In the genomic region with DNA sequence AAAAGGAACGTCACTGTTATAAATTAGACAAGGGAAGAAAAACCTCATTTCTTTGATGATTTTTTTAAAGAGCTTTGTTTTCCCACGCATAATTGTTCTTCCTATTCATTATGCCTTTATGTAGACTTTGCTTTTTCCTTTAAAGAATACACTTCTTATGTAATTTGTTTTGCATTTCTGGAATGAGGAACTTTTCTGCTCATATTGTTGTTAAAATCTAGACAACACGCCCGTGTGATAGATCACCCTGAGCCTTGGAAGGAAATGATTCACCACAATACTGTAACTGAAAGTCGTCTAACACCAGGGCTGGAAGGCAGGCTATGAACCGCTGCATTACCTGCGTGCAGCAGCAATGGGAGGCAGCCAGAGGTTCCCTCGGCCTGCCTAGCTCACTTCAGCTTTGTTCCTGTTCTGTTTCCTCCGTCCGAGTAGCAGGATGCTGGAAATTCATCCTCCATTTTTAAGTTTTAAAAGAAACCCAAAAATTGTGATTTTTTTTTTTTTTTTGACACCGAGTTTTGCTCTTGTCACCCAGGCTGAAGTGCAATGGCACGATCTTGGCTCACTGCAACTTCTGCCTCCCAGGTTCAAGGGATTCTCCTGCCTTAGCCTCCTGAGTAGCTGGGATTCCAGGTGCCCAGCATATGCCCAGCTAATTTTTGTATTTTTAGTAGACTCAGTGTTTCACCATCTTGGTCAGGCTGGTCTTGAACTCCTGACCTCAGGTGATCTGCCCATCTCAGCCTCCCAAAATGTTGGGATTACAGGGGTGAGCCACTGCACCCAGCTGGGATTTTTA, we compare ENCODE assay signal across 1 cellular context.
TF ChIP-seq lines count a peak whose summit lies in the region.

No MANE protein-coding gene starts in this region.

TF ChIP-seq in HepG2, 621 proteins besides CTCF, POLR2A, EP300 and RAD21 (continued from another document and continues in another):
- TF ChIP-seq STAG1 (CRISPR knock-in tag; IDR thresholded peaks at IDR 0.05) (no peak), SUZ12 (IDR thresholded peaks at IDR 0.05; ENCODE audit: low read depth, low read length) (no peak), ESRRA (CRISPR knock-in tag; IDR thresholded peaks at IDR 0.05; ENCODE audit: low read depth) (no peak), MXI1 (IDR thresholded peaks at IDR 0.05; ENCODE audit: borderline replicate concordance, low read depth, low read length) (no peak), ZNF672 (CRISPR knock-in tag; IDR thresholded peaks at IDR 0.05) (no peak), ZNF431 (CRISPR knock-in tag; IDR thresholded peaks at IDR 0.05; ENCODE audit: borderline replicate concordance, low read depth) (no peak), SAP130 (CRISPR knock-in tag; IDR thresholded peaks at IDR 0.05; ENCODE audit: low read depth) (no peak; the same call in 1 of the 2 replicates), TARDBP (CRISPR knock-in tag; IDR thresholded peaks at IDR 0.05) (no peak; the same call in 1 of the 2 replicates), GPN1 (CRISPR knock-in tag; IDR thresholded peaks at IDR 0.05; ENCODE audit: borderline replicate concordance) (no peak), ZNF878 (CRISPR knock-in tag; IDR thresholded peaks at IDR 0.05) (no peak), NFIC (IDR thresholded peaks at IDR 0.05; ENCODE audit: low read length) (no peak; the same call in 1 of the 2 replicates), CREM (IDR thresholded peaks at IDR 0.05) (peak; percentile 9), CREM (CRISPR knock-in tag; IDR thresholded peaks at IDR 0.05) (no peak), HHEX (CRISPR knock-in tag; IDR thresholded peaks at IDR 0.05) (no peak), SALL1 (CRISPR knock-in tag; IDR thresholded peaks at IDR 0.05) (no peak), HOXA3 (CRISPR knock-in tag; IDR thresholded peaks at IDR 0.05) (0 out of 2 replicates have a peak, but pooled peaks have one; percentile 36), ZFP62 (CRISPR knock-in tag; IDR thresholded peaks at IDR 0.05) (no peak), ZSCAN21 (CRISPR knock-in tag; IDR thresholded peaks at IDR 0.05; ENCODE audit: borderline replicate concordance) (peak; percentile 72; the same call in 1 of the 2 replicates), FOXA3 (CRISPR knock-in tag; IDR thresholded peaks at IDR 0.05) (no peak; the same call in 1 of the 2 replicates), ZFP41 (CRISPR knock-in tag; IDR thresholded peaks at IDR 0.05; ENCODE audit: borderline replicate concordance) (peak; percentile 55; the same call in 1 of the 2 replicates), HIVEP1 (CRISPR knock-in tag; IDR thresholded peaks at IDR 0.05) (no peak), THYN1 (CRISPR knock-in tag; IDR thresholded peaks at IDR 0.05; ENCODE audit: borderline replicate concordance, low read depth) (no peak), HNRNPLL (IDR thresholded peaks at IDR 0.05; ENCODE audit: low read depth, low read length, poor library complexity, severe bottlenecking) (no peak)
- TF ChIP-seq, protein P1, sequence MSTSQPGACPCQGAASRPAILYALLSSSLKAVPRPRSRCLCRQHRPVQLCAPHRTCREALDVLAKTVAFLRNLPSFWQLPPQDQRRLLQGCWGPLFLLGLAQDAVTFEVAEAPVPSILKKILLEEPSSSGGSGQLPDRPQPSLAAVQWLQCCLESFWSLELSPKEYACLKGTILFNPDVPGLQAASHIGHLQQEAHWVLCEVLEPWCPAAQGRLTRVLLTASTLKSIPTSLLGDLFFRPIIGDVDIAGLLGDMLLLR (CRISPR knock-in tag; IDR thresholded peaks at IDR 0.05), result no peak
- TF ChIP-seq, protein P2, sequence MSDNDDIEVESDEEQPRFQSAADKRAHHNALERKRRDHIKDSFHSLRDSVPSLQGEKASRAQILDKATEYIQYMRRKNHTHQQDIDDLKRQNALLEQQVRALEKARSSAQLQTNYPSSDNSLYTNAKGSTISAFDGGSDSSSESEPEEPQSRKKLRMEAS (IDR thresholded peaks at IDR 0.05), result 0 out of 2 replicates have a peak, but pooled peaks have one; percentile 38
- TF ChIP-seq, protein P3, sequence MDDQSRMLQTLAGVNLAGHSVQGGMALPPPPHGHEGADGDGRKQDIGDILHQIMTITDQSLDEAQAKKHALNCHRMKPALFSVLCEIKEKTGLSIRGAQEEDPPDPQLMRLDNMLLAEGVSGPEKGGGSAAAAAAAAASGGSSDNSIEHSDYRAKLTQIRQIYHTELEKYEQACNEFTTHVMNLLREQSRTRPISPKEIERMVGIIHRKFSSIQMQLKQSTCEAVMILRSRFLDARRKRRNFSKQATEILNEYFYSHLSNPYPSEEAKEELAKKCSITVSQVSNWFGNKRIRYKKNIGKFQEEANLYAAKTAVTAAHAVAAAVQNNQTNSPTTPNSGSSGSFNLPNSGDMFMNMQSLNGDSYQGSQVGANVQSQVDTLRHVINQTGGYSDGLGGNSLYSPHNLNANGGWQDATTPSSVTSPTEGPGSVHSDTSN (CRISPR knock-in tag; IDR thresholded peaks at IDR 0.05; ENCODE audit: borderline replicate concordance), result no peak
- TF ChIP-seq, protein P4, sequence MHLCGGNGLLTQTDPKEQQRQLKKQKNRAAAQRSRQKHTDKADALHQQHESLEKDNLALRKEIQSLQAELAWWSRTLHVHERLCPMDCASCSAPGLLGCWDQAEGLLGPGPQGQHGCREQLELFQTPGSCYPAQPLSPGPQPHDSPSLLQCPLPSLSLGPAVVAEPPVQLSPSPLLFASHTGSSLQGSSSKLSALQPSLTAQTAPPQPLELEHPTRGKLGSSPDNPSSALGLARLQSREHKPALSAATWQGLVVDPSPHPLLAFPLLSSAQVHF (CRISPR knock-in tag; IDR thresholded peaks at IDR 0.05), result no peak
- TF ChIP-seq, protein P5, sequence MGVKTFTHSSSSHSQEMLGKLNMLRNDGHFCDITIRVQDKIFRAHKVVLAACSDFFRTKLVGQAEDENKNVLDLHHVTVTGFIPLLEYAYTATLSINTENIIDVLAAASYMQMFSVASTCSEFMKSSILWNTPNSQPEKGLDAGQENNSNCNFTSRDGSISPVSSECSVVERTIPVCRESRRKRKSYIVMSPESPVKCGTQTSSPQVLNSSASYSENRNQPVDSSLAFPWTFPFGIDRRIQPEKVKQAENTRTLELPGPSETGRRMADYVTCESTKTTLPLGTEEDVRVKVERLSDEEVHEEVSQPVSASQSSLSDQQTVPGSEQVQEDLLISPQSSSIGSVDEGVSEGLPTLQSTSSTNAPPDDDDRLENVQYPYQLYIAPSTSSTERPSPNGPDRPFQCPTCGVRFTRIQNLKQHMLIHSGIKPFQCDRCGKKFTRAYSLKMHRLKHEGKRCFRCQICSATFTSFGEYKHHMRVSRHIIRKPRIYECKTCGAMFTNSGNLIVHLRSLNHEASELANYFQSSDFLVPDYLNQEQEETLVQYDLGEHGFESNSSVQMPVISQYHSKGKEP (CRISPR knock-in tag; IDR thresholded peaks at IDR 0.05), result no peak
- TF ChIP-seq, protein P6, sequence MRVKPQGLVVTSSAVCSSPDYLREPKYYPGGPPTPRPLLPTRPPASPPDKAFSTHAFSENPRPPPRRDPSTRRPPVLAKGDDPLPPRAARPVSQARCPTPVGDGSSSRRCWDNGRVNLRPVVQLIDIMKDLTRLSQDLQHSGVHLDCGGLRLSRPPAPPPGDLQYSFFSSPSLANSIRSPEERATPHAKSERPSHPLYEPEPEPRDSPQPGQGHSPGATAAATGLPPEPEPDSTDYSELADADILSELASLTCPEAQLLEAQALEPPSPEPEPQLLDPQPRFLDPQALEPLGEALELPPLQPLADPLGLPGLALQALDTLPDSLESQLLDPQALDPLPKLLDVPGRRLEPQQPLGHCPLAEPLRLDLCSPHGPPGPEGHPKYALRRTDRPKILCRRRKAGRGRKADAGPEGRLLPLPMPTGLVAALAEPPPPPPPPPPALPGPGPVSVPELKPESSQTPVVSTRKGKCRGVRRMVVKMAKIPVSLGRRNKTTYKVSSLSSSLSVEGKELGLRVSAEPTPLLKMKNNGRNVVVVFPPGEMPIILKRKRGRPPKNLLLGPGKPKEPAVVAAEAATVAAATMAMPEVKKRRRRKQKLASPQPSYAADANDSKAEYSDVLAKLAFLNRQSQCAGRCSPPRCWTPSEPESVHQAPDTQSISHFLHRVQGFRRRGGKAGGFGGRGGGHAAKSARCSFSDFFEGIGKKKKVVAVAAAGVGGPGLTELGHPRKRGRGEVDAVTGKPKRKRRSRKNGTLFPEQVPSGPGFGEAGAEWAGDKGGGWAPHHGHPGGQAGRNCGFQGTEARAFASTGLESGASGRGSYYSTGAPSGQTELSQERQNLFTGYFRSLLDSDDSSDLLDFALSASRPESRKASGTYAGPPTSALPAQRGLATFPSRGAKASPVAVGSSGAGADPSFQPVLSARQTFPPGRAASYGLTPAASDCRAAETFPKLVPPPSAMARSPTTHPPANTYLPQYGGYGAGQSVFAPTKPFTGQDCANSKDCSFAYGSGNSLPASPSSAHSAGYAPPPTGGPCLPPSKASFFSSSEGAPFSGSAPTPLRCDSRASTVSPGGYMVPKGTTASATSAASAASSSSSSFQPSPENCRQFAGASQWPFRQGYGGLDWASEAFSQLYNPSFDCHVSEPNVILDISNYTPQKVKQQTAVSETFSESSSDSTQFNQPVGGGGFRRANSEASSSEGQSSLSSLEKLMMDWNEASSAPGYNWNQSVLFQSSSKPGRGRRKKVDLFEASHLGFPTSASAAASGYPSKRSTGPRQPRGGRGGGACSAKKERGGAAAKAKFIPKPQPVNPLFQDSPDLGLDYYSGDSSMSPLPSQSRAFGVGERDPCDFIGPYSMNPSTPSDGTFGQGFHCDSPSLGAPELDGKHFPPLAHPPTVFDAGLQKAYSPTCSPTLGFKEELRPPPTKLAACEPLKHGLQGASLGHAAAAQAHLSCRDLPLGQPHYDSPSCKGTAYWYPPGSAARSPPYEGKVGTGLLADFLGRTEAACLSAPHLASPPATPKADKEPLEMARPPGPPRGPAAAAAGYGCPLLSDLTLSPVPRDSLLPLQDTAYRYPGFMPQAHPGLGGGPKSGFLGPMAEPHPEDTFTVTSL (CRISPR knock-in tag; IDR thresholded peaks at IDR 0.05; ENCODE audit: borderline replicate concordance), result peak; percentile 50; the same call in 1 of the 2 replicates
- TF ChIP-seq, protein P7, sequence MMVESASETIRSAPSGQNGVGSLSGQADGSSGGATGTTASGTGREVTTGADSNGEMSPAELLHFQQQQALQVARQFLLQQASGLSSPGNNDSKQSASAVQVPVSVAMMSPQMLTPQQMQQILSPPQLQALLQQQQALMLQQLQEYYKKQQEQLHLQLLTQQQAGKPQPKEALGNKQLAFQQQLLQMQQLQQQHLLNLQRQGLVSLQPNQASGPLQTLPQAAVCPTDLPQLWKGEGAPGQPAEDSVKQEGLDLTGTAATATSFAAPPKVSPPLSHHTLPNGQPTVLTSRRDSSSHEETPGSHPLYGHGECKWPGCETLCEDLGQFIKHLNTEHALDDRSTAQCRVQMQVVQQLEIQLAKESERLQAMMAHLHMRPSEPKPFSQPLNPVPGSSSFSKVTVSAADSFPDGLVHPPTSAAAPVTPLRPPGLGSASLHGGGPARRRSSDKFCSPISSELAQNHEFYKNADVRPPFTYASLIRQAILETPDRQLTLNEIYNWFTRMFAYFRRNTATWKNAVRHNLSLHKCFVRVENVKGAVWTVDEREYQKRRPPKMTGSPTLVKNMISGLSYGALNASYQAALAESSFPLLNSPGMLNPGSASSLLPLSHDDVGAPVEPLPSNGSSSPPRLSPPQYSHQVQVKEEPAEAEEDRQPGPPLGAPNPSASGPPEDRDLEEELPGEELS (CRISPR knock-in tag; IDR thresholded peaks at IDR 0.05), result no peak; the same call in 1 of the 2 replicates
- TF ChIP-seq, protein P8, sequence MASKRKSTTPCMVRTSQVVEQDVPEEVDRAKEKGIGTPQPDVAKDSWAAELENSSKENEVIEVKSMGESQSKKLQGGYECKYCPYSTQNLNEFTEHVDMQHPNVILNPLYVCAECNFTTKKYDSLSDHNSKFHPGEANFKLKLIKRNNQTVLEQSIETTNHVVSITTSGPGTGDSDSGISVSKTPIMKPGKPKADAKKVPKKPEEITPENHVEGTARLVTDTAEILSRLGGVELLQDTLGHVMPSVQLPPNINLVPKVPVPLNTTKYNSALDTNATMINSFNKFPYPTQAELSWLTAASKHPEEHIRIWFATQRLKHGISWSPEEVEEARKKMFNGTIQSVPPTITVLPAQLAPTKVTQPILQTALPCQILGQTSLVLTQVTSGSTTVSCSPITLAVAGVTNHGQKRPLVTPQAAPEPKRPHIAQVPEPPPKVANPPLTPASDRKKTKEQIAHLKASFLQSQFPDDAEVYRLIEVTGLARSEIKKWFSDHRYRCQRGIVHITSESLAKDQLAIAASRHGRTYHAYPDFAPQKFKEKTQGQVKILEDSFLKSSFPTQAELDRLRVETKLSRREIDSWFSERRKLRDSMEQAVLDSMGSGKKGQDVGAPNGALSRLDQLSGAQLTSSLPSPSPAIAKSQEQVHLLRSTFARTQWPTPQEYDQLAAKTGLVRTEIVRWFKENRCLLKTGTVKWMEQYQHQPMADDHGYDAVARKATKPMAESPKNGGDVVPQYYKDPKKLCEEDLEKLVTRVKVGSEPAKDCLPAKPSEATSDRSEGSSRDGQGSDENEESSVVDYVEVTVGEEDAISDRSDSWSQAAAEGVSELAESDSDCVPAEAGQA (IDR thresholded peaks at IDR 0.05; ENCODE audit: low read depth), result no peak
- TF ChIP-seq, protein P8 (CRISPR knock-in tag; IDR thresholded peaks at IDR 0.05; ENCODE audit: borderline replicate concordance), result peak; percentile 2; the same call in 1 of the 2 replicates
